Comparison of ENCODE assay signal across 16 cellular contexts in genomic region chr17:12985431-12986285, GRCh38. TPM values are rescaled to one million over a fixed set of nuclear protein-coding genes. Genes with fewer than 3 reads are reported as not detected.
DNase-seq lines count a peak whose midpoint lies in the region; ATAC-seq and TF ChIP-seq lines count a peak whose summit lies in the region.
"Had no signal": no experiment of that assay in that cellular context is flagged by ENCODE, and none has a peak within 500 bp of the region (broad histone marks: within the 10 kb centered on the region; RNA-seq: fewer than 3 reads in every experiment).

No MANE protein-coding gene starts in this region.

- no peak for TF ChIP-seq EP300 in upper lobe of left lung (IDR thresholded peaks at IDR 0.05)

- peak overlapping the region in 2 of 3 experiments; percentile 2 to 48 for H3K4me3 Mint-ChIP-seq in nephron
- H3K4me3 Mint-ChIP-seq in activated T-cell treated with anti-CD3 and anti-CD28 coated beads, Interleukin-2, amount 50 U/mL, for 4 hours: no peak overlapping the region
- no peak overlapping the region for H3K4me3 Mint-ChIP-seq in type B pancreatic cell

- TF ChIP-seq CTCF in dorsolateral prefrontal cortex (IDR thresholded peaks at IDR 0.05 in 54 of 56, conservative IDR thresholded peaks at IDR 0.05 in 2 of 56; ENCODE audit: low read depth in 1 of 56, partially characterized antibody in 56 of 56) (no peak), nephron (IDR thresholded peaks at IDR 0.05; ENCODE audit: unreplicated experiment in 3 of 3) (no peak), upper lobe of left lung (IDR thresholded peaks at IDR 0.05) (no peak), type B pancreatic cell (conservative IDR thresholded peaks at IDR 0.05) (no peak)

- ATAC-seq in upper lobe of left lung (ENCODE audit: low FRiP score in 2 of 2): no peak
- ATAC-seq in activated T-cell treated with anti-CD3 and anti-CD28 coated beads, Interleukin-2, amount 50 U/mL, for 4 hours: no peak
- ATAC-seq: HepG2 had no signal

- peak overlapping the region; percentile 59; the same call in 1 of the 2 replicates for H3K9ac ChIP-seq in BLaER1

- peak; percentile 22 for DNase-seq in NCI-H446 treated with DMSO at 0.1 percent for 48 hours (lab: John Stamatoyannopoulos, UW)
- DNase-seq in dorsolateral prefrontal cortex: peak in 3 of 10 donors; percentile 51 to 70 (median 53)
- no peak for DNase-seq in upper lobe of left lung
- DNase-seq in activated T-cell treated with anti-CD3 and anti-CD28 coated beads, Interleukin-2, amount 50 U/mL, for 4 hours: no peak
- no peak for DNase-seq in HK-2 (ENCODE audit: unreplicated experiment)
- no peak for DNase-seq in type B pancreatic cell (ENCODE audit: extremely low spot score, unreplicated experiment)
- DNase-seq: activated CD4-positive, alpha-beta T cell treated with anti-CD3 and anti-CD28 coated beads, Interleukin-2, amount 50 U/mL, for 4 hours; activated effector memory CD4-positive, alpha-beta T cell treated with Interleukin-2 at 50 U/mL for 16 hours; AML-193; colonic mucosa; EL; foreskin melanocyte; NCI-H187 had no signal

- H3K27me3 Mint-ChIP-seq in nephron (ENCODE audit: low read depth): no peaks in the 10 kb centered on the region
- no peaks in the 10 kb centered on the region for H3K27me3 Mint-ChIP-seq in activated T-cell treated with anti-CD3 and anti-CD28 coated beads, Interleukin-2, amount 50 U/mL, for 4 hours (ENCODE audit: low read depth)
- H3K27me3 Mint-ChIP-seq in type B pancreatic cell: no peaks in the 10 kb centered on the region

- H3K4me1 Mint-ChIP-seq in nephron: peaks cover 41% of the 10 kb centered on the region
- H3K4me1 Mint-ChIP-seq in activated T-cell treated with anti-CD3 and anti-CD28 coated beads, Interleukin-2, amount 50 U/mL, for 4 hours (ENCODE audit: low read depth): peaks cover 6% of the 10 kb centered on the region
- H3K4me1 Mint-ChIP-seq in type B pancreatic cell (ENCODE audit: unreplicated experiment): peaks cover 16% of the 10 kb centered on the region

- peaks cover 87% of the 10 kb centered on the region for H3K4me1 ChIP-seq in BLaER1
- no peaks in the 10 kb centered on the region for H3K4me1 ChIP-seq in upper lobe of left lung
- H3K4me1 ChIP-seq: colonic mucosa had no signal

- H3K9me3 Mint-ChIP-seq in nephron: no peaks in the 10 kb centered on the region
- no peaks in the 10 kb centered on the region for H3K9me3 Mint-ChIP-seq in activated T-cell treated with anti-CD3 and anti-CD28 coated beads, Interleukin-2, amount 50 U/mL, for 4 hours
- H3K9me3 Mint-ChIP-seq in type B pancreatic cell: no peaks in the 10 kb centered on the region

- H3K4me3 ChIP-seq in BLaER1 (peak overlapping the region; percentile 38), dorsolateral prefrontal cortex (no peak overlapping the region), upper lobe of left lung (no peak overlapping the region)
- H3K4me3 ChIP-seq: colonic mucosa had no signal

- H3K27ac ChIP-seq in BLaER1 (peak overlapping the region; percentile 72), dorsolateral prefrontal cortex (peak overlapping the region in 33 of 59 donors; percentile 4 to 87 (median 49)), upper lobe of left lung (no peak overlapping the region)

- intact Hi-C loops in dorsolateral prefrontal cortex (cut with DNase I): no loop called here

- H3K27me3 ChIP-seq in BLaER1 (no peaks in the 10 kb centered on the region), dorsolateral prefrontal cortex (no peaks in the 10 kb centered on the region), upper lobe of left lung (no peaks in the 10 kb centered on the region)
- H3K27me3 ChIP-seq: colonic mucosa had no signal

- peak overlapping the region in 2 of 3 experiments; percentile 41 to 84 for H3K27ac Mint-ChIP-seq in nephron
- no peak overlapping the region for H3K27ac Mint-ChIP-seq in type B pancreatic cell

- peak overlapping the region; percentile 97 for H3K4me2 ChIP-seq in BLaER1

- H3K36me3 ChIP-seq in BLaER1: peaks cover 8% of the 10 kb centered on the region
- peaks cover 0 to 15% (median 4%) of the 10 kb centered on the region in 4 donors for H3K36me3 ChIP-seq in upper lobe of left lung
- H3K36me3 ChIP-seq: colonic mucosa had no signal

- no peaks in the 10 kb centered on the region for H4K20me1 ChIP-seq in BLaER1

- no peak for TF ChIP-seq POLR2A in upper lobe of left lung (IDR thresholded peaks at IDR 0.05)

- no peaks in the 10 kb centered on the region for H3K9me3 ChIP-seq in BLaER1
- H3K9me3 ChIP-seq in upper lobe of left lung: no peaks in the 10 kb centered on the region
- H3K9me3 ChIP-seq: colonic mucosa had no signal

- H3K36me3 Mint-ChIP-seq in nephron (ENCODE audit: low read depth) (peaks cover 9% of the 10 kb centered on the region), type B pancreatic cell (peaks cover 15% of the 10 kb centered on the region)
- H3K36me3 Mint-ChIP-seq in activated T-cell treated with anti-CD3 and anti-CD28 coated beads, Interleukin-2, amount 50 U/mL, for 4 hours (ENCODE audit: insufficient read depth): peaks cover 9% of the 10 kb centered on the region

- WGBS in upper lobe of left lung, 2 donors: 72 to 79% methylated on average over 14 of the region's 14 CpGs

RNA-seq across cellular contexts. Expression of gene ELAC2, which starts 32.2 kb away (rescaled TPM):
- 10 to 100 TPM; 33.5 to 76.4 (median 53.1) TPM for total RNA-seq in dorsolateral prefrontal cortex
- 10 to 100 TPM; 40.5 to 67.1 (median 46.4) TPM for total RNA-seq in upper lobe of left lung
- total RNA-seq in activated T-cell treated with anti-CD3 and anti-CD28 coated beads, Interleukin-2, amount 50 U/mL, for 4 hours: 100 to 1,000 TPM; 116 to 125 (median 118) TPM
- total RNA-seq in type B pancreatic cell (ENCODE audit: low replicate concordance): 50.2 and 55.8 TPM in 2 replicates

Comparison
In these comparisons a context has a peak if more than half of its experiments do, and no peak if none do; other contexts are left out.
1. H3K27ac ChIP-seq: peak in BLaER1 (single experiment) and dorsolateral prefrontal cortex (33 of 59); none in upper lobe of left lung (0 of 4).
2. H3K4me3 Mint-ChIP-seq: peak in nephron (2 of 3); none in activated T-cell treated with anti-CD3 and anti-CD28 coated beads, Interleukin-2, amount 50 U/mL, for 4 hours (single experiment) and type B pancreatic cell (single experiment).